In genomic region chr12:79686171-79686570, GRCh38 we compare ENCODE assay signal across 13 cellular contexts. TPM values are rescaled to one million over a fixed set of nuclear protein-coding genes. Genes with fewer than 3 reads are reported as not detected.
A peak's percentile ranks its signal among the peaks of the same experiment; 100 is the strongest.
DNase-seq lines count a peak whose midpoint lies in the region; ATAC-seq and TF ChIP-seq lines count a peak whose summit lies in the region.
"Had no signal": no experiment of that assay in that cellular context is flagged by ENCODE, and none has a peak within 500 bp of the region (broad histone marks: within the 10 kb centered on the region; RNA-seq: fewer than 3 reads in every experiment).

No MANE protein-coding gene starts in this region.

- in situ Hi-C loops in GM23248 (cut with MboI): no loop called here

- H3K9ac ChIP-seq in GM23248 (no peak overlapping the region), parathyroid adenoma (no peak overlapping the region)

- H3F3A ChIP-seq in GM23248 (ENCODE audit: insufficient read depth) (peaks cover 39% of the 10 kb centered on the region), PC-9 (ENCODE audit: insufficient read depth, low read depth) (peaks cover 21% of the 10 kb centered on the region)

- H3K9me2 ChIP-seq in GM23248 (ENCODE audit: insufficient read depth) (no peaks in the 10 kb centered on the region), PC-9 (ENCODE audit: insufficient read depth) (no peaks in the 10 kb centered on the region)

- no peak for DNase-seq in GM23248
- no peak for DNase-seq in PC-9
- no peak for DNase-seq in epithelial cell of prostate (ENCODE audit: low read depth, low spot score)
- no peak for DNase-seq in OCI-M1 (lab: John Stamatoyannopoulos, UW)
- DNase-seq in Kasumi-1 (lab: John Stamatoyannopoulos, UW): no peak
- DNase-seq in left colon: no peak
- DNase-seq in activated effector memory CD4-positive, alpha-beta T cell treated with Interleukin-2 at 50 U/mL for 16 hours: no peak
- DNase-seq: activated naive CD8-positive, alpha-beta T cell treated with anti-CD3 and anti-CD28 coated beads, Interleukin-2, amount 50 U/mL, for 24 hours; effector CD8-positive, alpha-beta T cell; NCI-H1092 treated with DMSO at 0.1 percent for 48 hours; SIG-M5 had no signal

- H3K27ac ChIP-seq in GM23248 (no peak overlapping the region), PC-9 (peak overlapping the region; percentile 99), epithelial cell of prostate (peak overlapping the region; percentile 99), parathyroid adenoma (no peak overlapping the region)
- H3K27ac ChIP-seq: prostate gland had no signal

- H4K20me1 ChIP-seq in GM23248 (ENCODE audit: insufficient read depth) (no peaks in the 10 kb centered on the region), PC-9 (ENCODE audit: insufficient read depth) (peaks cover 39% of the 10 kb centered on the region)

- peaks cover 6% of the 10 kb centered on the region for H3K36me3 ChIP-seq in GM23248 (ENCODE audit: low read depth)
- H3K36me3 ChIP-seq in PC-9 (ENCODE audit: low read depth): peaks cover 18% of the 10 kb centered on the region
- H3K36me3 ChIP-seq in parathyroid adenoma (ENCODE audit: control insufficient read depth, insufficient read depth, low read length): no peaks in the 10 kb centered on the region
- H3K36me3 ChIP-seq: prostate gland had no signal

- H3K27me3 ChIP-seq in GM23248 (replicated peaks; ENCODE audit: insufficient read depth): no peaks in the 10 kb centered on the region
- no peaks in the 10 kb centered on the region for H3K27me3 ChIP-seq in PC-9 (ENCODE audit: insufficient read depth, low read depth)
- H3K27me3 ChIP-seq in parathyroid adenoma (ENCODE audit: control insufficient read depth, insufficient read depth, low read length): no peaks in the 10 kb centered on the region

- intact Hi-C loops in PC-9 (cut with micrococcal nuclease; ENCODE audit: unreplicated experiment): no loop called here
- intact Hi-C loops in left colon (cut with DNase I, micrococcal nuclease): no loop called here

- CTCF ChIA-PET in PC-9 (lab: Charles Lee): interaction anchor here (1.0 kb wide), 1 partner anchor 501 kb away, joined by 4 read pairs; no protein-coding TSS in a partner anchor

- H3K79me2 ChIP-seq in GM23248 (ENCODE audit: insufficient read depth) (peaks cover 91% of the 10 kb centered on the region), PC-9 (ENCODE audit: low read depth) (peaks cover 91% of the 10 kb centered on the region), parathyroid adenoma (peaks cover 50% of the 10 kb centered on the region)

- no peaks in the 10 kb centered on the region for H3K9me3 ChIP-seq in GM23248 (ENCODE audit: low read depth)
- no peaks in the 10 kb centered on the region for H3K9me3 ChIP-seq in PC-9 (ENCODE audit: insufficient read depth, low read depth)
- H3K9me3 ChIP-seq in parathyroid adenoma (ENCODE audit: control insufficient read depth, low read length): no peaks in the 10 kb centered on the region
- H3K9me3 ChIP-seq: prostate gland had no signal

- WGBS in GM23248 (ENCODE audit: low coverage in 1 of 2, low lambda C conversion rate in 2 of 2, missing lambda C conversion rate in 2 of 2), 2 experiments: 79 to 80% methylated on average over 2 of the region's 2 CpGs

- peak overlapping the region; percentile 84 for H3K4me3 ChIP-seq in GM23248
- peak overlapping the region; percentile 82 for H3K4me3 ChIP-seq in PC-9
- H3K4me3 ChIP-seq in parathyroid adenoma (ENCODE audit: low read depth, low read length): peak overlapping the region; percentile 92
- H3K4me3 ChIP-seq: prostate gland had no signal

- no peak overlapping the region for H2AFZ ChIP-seq in GM23248
- H2AFZ ChIP-seq in PC-9: no peak overlapping the region
- H2AFZ ChIP-seq in parathyroid adenoma: no peak overlapping the region

- POLR2A ChIA-PET in PC-9 (lab: Charles Lee; ENCODE audit: unreplicated experiment): no interaction called here

- BruUV-seq in PC-9 (replicated peaks; lab: Mats Ljungman, UMichigan): no TSS peak

- H3K4me2 ChIP-seq in GM23248 (ENCODE audit: unreplicated experiment): peak overlapping the region; percentile 93
- H3K4me2 ChIP-seq in PC-9: peak overlapping the region; percentile 81
- peak overlapping the region; percentile 78 for H3K4me2 ChIP-seq in parathyroid adenoma (ENCODE audit: low read length)

- ATAC-seq in left colon: no peak
- ATAC-seq: activated naive CD8-positive, alpha-beta T cell treated with anti-CD3 and anti-CD28 coated beads, Interleukin-2, amount 50 U/mL, for 24 hours had no signal

- H3K4me1 ChIP-seq in GM23248 (ENCODE audit: insufficient read depth): peaks cover 44% of the 10 kb centered on the region
- H3K4me1 ChIP-seq in PC-9 (replicated peaks; ENCODE audit: insufficient read depth): peaks cover 57% of the 10 kb centered on the region
- H3K4me1 ChIP-seq in parathyroid adenoma: peaks cover 15% of the 10 kb centered on the region
- H3K4me1 ChIP-seq: prostate gland had no signal

- no peak for TF ChIP-seq CTCF in PC-9 (conservative IDR thresholded peaks at IDR 0.05)
- TF ChIP-seq CTCF in parathyroid adenoma (IDR thresholded peaks at IDR 0.05): no peak

RNA-seq across cellular contexts. Expression of gene PAWR, which starts 4.6 kb away (rescaled TPM):
- total RNA-seq in GM23248 (2014; rRNA removed; shearing (Covaris generic)): 53.2 and 62.6 TPM in 2 replicates
- 53.9 and 54.4 TPM in 2 replicates for polyA plus RNA-seq in GM23248 (2016; fragmentation: Nextera tagmentation; extraction: Ambion mirVana)
- 204 and 361 TPM in 2 replicates for total RNA-seq in PC-9 (2021)
- total RNA-seq in left colon: 100 to 1,000 TPM; 146 to 151 TPM

Comparison
In these comparisons a context has a peak if more than half of its experiments do, and no peak if none do; other contexts are left out.
1. H3K27ac ChIP-seq: peak in PC-9 (single experiment) and epithelial cell of prostate (single experiment); none in GM23248 (single experiment) and parathyroid adenoma (single experiment).
2. Peak in every context shown above with its lines, with median percentiles within 50 percentile points of each other: H3K4me2 ChIP-seq and H3K4me3 ChIP-seq.